ENCODE assay signal across 12 cellular contexts in the genomic region with DNA sequence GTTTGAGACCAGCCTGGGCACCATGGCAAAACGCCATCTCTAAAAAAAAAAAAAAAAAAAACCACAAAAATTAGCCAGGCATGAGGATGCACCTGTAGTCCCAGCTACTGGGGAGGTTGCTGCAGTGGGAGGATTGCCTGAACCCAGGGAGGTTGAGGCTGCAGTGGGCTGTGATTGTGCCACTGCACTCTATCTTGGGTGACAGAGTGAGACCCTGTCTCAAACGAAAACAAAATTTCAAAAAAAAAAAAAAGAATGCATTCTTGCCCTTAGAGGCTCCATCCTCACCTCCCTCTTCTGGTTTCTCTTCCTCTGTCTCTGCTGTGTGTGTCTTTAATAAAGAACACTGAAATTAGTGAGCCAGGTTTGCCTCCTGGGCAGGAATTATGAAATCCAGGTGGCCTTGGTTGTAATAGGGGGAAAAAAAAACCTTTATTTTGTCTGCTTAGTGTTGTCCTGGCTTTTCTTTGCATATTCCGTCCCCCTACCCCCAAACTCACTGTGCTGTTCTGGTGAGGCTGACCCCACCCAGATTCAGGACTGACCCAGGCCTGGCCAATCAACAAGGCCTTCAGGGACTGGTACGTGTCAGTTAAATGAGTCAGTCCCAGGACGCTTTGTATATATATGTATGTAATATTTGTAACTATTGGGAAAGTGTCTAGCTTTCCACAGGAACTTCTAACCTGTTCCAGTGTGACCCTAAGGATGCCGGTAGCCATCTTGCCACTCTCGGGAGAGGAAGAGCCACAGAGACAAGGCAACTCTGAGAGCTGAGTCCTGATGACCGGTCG.
DNase-seq lines count a peak whose midpoint lies in the region; ATAC-seq and TF ChIP-seq lines count a peak whose summit lies in the region.
"Had no signal": no experiment of that assay in that cellular context is flagged by ENCODE, and none has a peak within 500 bp of the region (broad histone marks: within the 10 kb centered on the region; RNA-seq: fewer than 3 reads in every experiment).

No MANE protein-coding gene starts in this region.

- no peak overlapping the region for H3K4me3 Mint-ChIP-seq in CD8-positive, alpha-beta T cell

- H3K27me3 ChIP-seq in CD8-positive, alpha-beta T cell (ENCODE audit: insufficient read depth, low read length): no peaks in the 10 kb centered on the region
- H3K27me3 ChIP-seq in dorsolateral prefrontal cortex: peaks cover 0 to 4% (median 0%) of the 10 kb centered on the region in 45 donors
- H3K27me3 ChIP-seq: Peyer's patch had no signal

- H3K36me3 Mint-ChIP-seq in CD8-positive, alpha-beta T cell: peaks cover 12% of the 10 kb centered on the region

- POLR2A ChIA-PET in CD8-positive, alpha-beta T cell (lab: Charles Lee): interaction anchor here (0.6 kb wide), 1 partner anchor 58 kb away, joined by 3 read pairs; no protein-coding TSS in a partner anchor

- no peaks in the 10 kb centered on the region for H3K9me3 Mint-ChIP-seq in CD8-positive, alpha-beta T cell
- H3K9me3 Mint-ChIP-seq: activated naive CD4-positive, alpha-beta T cell treated with anti-CD3 and anti-CD28 coated beads, Interleukin-2, amount 50 U/mL, for 72 hours had no signal

- no peak for TF ChIP-seq CTCF in CD8-positive, alpha-beta T cell (IDR thresholded peaks at IDR 0.05)
- no peak for TF ChIP-seq CTCF in dorsolateral prefrontal cortex (IDR thresholded peaks at IDR 0.05 in 54 of 56, conservative IDR thresholded peaks at IDR 0.05 in 2 of 56; ENCODE audit: low read depth in 1 of 56, partially characterized antibody in 56 of 56)

- peak; percentile 20 for ATAC-seq in CD8-positive, alpha-beta T cell
- ATAC-seq in HG03064 (IDR thresholded peaks at IDR 0.05; ENCODE audit: low read depth, unreplicated experiment): peak; percentile 58
- ATAC-seq in GM18520 (IDR thresholded peaks at IDR 0.05; ENCODE audit: unreplicated experiment): no peak
- ATAC-seq: activated naive CD4-positive, alpha-beta T cell treated with anti-CD3 and anti-CD28 coated beads, Interleukin-2, amount 50 U/mL, for 72 hours; mucosa of descending colon had no signal

- CTCF ChIA-PET in CD8-positive, alpha-beta T cell (lab: Charles Lee): interaction anchor here (1.1 to 1.5 kb wide), 3 partner anchors 37 to 145 kb away, joined by 3 to 5 read pairs (median 4); no protein-coding TSS in a partner anchor

- H3K4me3 ChIP-seq in CD8-positive, alpha-beta T cell (ENCODE audit: low read depth, low read length): no peak overlapping the region
- H3K4me3 ChIP-seq in dorsolateral prefrontal cortex: no peak overlapping the region
- H3K4me3 ChIP-seq: mucosa of descending colon, Peyer's patch had no signal

- intact Hi-C loops in CD8-positive, alpha-beta T cell (cut with DNase I, micrococcal nuclease): no loop called here
- intact Hi-C loops in dorsolateral prefrontal cortex (cut with DNase I): no loop called here

- H3K36me3 ChIP-seq in CD8-positive, alpha-beta T cell (ENCODE audit: insufficient read depth, low read length): peaks cover 5% of the 10 kb centered on the region
- H3K36me3 ChIP-seq: Peyer's patch had no signal

- peaks cover 2% of the 10 kb centered on the region for H3K4me1 ChIP-seq in CD8-positive, alpha-beta T cell (ENCODE audit: insufficient read depth, low read length)

- DNase-seq in CD8-positive, alpha-beta T cell: no peak
- peak; percentile 47 for DNase-seq in SW480 (ENCODE audit: low spot score)
- peak; percentile 40 for DNase-seq in germinal center (ENCODE audit: low spot score)
- no peak for DNase-seq in HuH-7.5 (ENCODE audit: low spot score)
- no peak for DNase-seq in dorsolateral prefrontal cortex
- no peak for DNase-seq in C1 segment of cervical spinal cord (lab: John Stamatoyannopoulos, UW)
- DNase-seq: mucosa of descending colon, posterior cingulate gyrus had no signal

- H3K9me3 ChIP-seq in CD8-positive, alpha-beta T cell (ENCODE audit: low read length): no peaks in the 10 kb centered on the region
- H3K9me3 ChIP-seq: mucosa of descending colon, Peyer's patch had no signal

- H3K27me3 Mint-ChIP-seq in CD8-positive, alpha-beta T cell (ENCODE audit: low read depth): no peaks in the 10 kb centered on the region

- H3K27ac ChIP-seq in CD8-positive, alpha-beta T cell (ENCODE audit: low read depth, low read length): no peak overlapping the region
- no peak overlapping the region for H3K27ac ChIP-seq in dorsolateral prefrontal cortex

- no peak overlapping the region for H3K27ac Mint-ChIP-seq in CD8-positive, alpha-beta T cell
- H3K27ac Mint-ChIP-seq: activated naive CD4-positive, alpha-beta T cell treated with anti-CD3 and anti-CD28 coated beads, Interleukin-2, amount 50 U/mL, for 72 hours had no signal

- peaks cover 12% of the 10 kb centered on the region for H3K4me1 Mint-ChIP-seq in CD8-positive, alpha-beta T cell (ENCODE audit: low read depth)

Comparison
In these comparisons a context has a peak if more than half of its experiments do, and no peak if none do; other contexts are left out.
1. DNase-seq: peak in SW480 (single experiment) and germinal center (single experiment); none in CD8-positive, alpha-beta T cell (0 of 7), HuH-7.5 (single experiment), dorsolateral prefrontal cortex (0 of 10) and C1 segment of cervical spinal cord (0 of 14).